In the genomic region with DNA sequence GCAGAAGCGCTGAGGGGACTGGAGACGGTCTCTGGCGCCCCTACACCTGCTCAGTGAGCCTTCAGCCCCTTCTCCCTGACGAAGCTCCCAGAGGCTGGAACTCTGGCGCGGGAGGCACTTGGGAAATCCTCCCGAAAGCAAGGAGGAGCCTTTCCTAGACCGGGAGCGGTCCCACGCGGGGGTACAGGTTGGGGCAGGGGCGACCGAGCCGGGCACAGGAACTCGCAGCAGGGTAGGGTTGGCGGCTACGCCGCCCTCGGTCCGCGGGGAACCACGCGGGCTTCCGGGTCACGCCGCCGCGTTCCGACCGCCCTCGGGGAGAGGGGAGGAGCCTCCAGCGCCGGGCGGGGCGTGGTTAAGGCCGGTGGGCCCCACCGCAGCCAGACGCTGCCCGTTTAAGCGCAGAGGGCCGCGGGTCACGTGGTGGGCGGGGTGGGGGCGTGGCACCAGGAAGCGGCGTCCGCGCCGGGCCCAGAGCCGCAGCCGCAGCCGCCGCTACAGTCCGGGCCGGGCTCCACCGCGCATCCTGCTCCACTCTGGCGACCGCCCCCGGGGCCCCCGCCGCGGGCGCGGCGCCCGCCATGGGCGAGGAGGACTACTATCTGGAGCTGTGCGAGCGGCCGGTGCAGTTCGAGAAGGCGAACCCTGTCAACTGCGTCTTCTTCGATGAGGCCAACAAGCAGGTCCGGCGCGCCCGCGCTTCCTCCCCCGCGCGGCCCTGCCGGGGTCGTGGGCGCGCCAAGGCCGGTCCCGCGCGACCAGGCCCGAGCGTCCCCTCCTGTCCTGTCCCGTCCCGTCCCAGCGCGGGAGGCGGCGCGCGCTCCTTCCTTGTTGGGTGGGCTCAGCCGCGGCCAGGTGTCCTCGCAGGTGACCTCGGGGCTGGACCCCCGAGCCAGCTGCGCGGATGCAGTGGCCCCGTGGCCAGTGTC, we compare ENCODE assay signal across 8 cellular contexts. TPM values are rescaled to one million over a fixed set of nuclear protein-coding genes. Genes with fewer than 3 reads are reported as not detected.
A peak's percentile ranks its signal among the peaks of the same experiment; 100 is the strongest.
DNase-seq lines count a peak whose midpoint lies in the region; ATAC-seq and TF ChIP-seq lines count a peak whose summit lies in the region.

Gene RMC1, plus strand, starts transcription at position 474 of the 929 bp plus-strand sequence. Its CDS starts 108 bp downstream, at position 582.

- CTCF ChIA-PET in RWPE1 (lab: Yijun Ruan, JAX) = interaction anchor here (0.5 kb wide), 1 partner anchor 62 kb away, joined by 3 read pairs; no protein-coding TSS in a partner anchor

- H3K79me2 ChIP-seq in GM23338 (replicated peaks; ENCODE audit: insufficient read depth) = peaks cover 27% of the 10 kb centered on the region

- peak; percentile 17 to 46; a peak in 2 of 4 replicates for TF ChIP-seq CTCF in GM23338 (conservative IDR thresholded peaks at IDR 0.05; ENCODE audit: low read depth in 2 of 2)
- no peak; the same call in 1 of the 2 replicates for TF ChIP-seq CTCF in RWPE1 (conservative IDR thresholded peaks at IDR 0.05; ENCODE audit: low read depth)
- TF ChIP-seq CTCF in fibroblast of pulmonary artery (IDR thresholded peaks at IDR 0.05; ENCODE audit: low read length, missing control alignments) = no peak
- no peak for TF ChIP-seq CTCF in nephron (IDR thresholded peaks at IDR 0.05; ENCODE audit: unreplicated experiment in 3 of 3)

- H3K27me3 ChIP-seq in GM23338 (ENCODE audit: insufficient read depth) = peaks cover 26% of the 10 kb centered on the region

- peaks cover 9% of the 10 kb centered on the region; the same call in 1 of the 2 replicates for H3K36me3 ChIP-seq in GM23338 (ENCODE audit: insufficient read depth)

- peak; percentile 83 for ATAC-seq in GM23338
- peak; percentile 95 for ATAC-seq in stimulated activated naive CD8-positive, alpha-beta T cell treated with anti-CD3 and anti-CD28 coated beads, Interleukin-15, Interleukin-2, amounts not matched to agents 100 U/mL and 50 U/mL, for 24 hours

- H3K4me3 Mint-ChIP-seq in GM23338 (peak within 1 kb of the TSS; percentile 96), nephron (peak within 1 kb of the TSS; percentile 89 to 99 (median 94))

- H3K27ac ChIP-seq in GM23338 (ENCODE audit: low read depth) (peak within 1 kb of the TSS; percentile 69; the same call in 1 of the 2 replicates), RWPE1 (peak within 1 kb of the TSS; percentile 83)

- POLR2A ChIA-PET in RWPE1 (lab: Yijun Ruan, JAX; ENCODE audit: low non-redundant PET) = interaction anchor here (0.7 kb wide), 1 partner anchor 16 kb away, joined by 3 read pairs; no protein-coding TSS in a partner anchor

- DNase-seq in ELF-1 (ENCODE audit: low read depth, low spot score) (peak; percentile 95), GM23338 (ENCODE audit: low spot score) (peak; percentile 95), LHCN-M2 (ENCODE audit: low read depth) (peak; percentile 87), RWPE1 (ENCODE audit: low spot score) (peak; percentile 87), fibroblast of pulmonary artery (ENCODE audit: low read depth) (peak; percentile 94)
- DNase-seq in activated T-helper 9 cell treated with anti-CD3 and anti-CD28 coated beads, Interleukin-2, amount 50 U/mL, for 16 hours (ENCODE audit: low read depth) = peak; percentile 97
- DNase-seq in stimulated activated naive CD8-positive, alpha-beta T cell treated with anti-CD3 and anti-CD28 coated beads, Interleukin-15, Interleukin-2, amounts not matched to agents 100 U/mL and 50 U/mL, for 24 hours = peak; percentile 100

- H3K4me1 Mint-ChIP-seq in GM23338 (peaks cover 11% of the 10 kb centered on the region), nephron (peaks cover 22% of the 10 kb centered on the region)

- peak within 1 kb of the TSS; percentile 61 for H3K27ac Mint-ChIP-seq in GM23338
- H3K27ac Mint-ChIP-seq in nephron = peak within 1 kb of the TSS; percentile 39 to 74 (median 45)

- H3K9me2 ChIP-seq in GM23338 (ENCODE audit: insufficient read depth) = no peaks in the 10 kb centered on the region

- H4K20me1 ChIP-seq in GM23338 (replicated peaks; ENCODE audit: insufficient read depth) = peaks cover 20% of the 10 kb centered on the region; the same call in 1 of the 2 replicates

- H3K36me3 Mint-ChIP-seq in GM23338 (ENCODE audit: low read depth) (peaks cover 8% of the 10 kb centered on the region; the same call in 2 of the 3 replicates), nephron (ENCODE audit: low read depth) (peaks cover 6% of the 10 kb centered on the region)

- peaks cover 12% of the 10 kb centered on the region for H3K27me3 Mint-ChIP-seq in GM23338 (ENCODE audit: insufficient read depth, low read depth, poor library complexity)
- H3K27me3 Mint-ChIP-seq in nephron (ENCODE audit: low read depth) = peaks cover 15% of the 10 kb centered on the region

- H3K4me3 ChIP-seq in GM23338 = peak within 1 kb of the TSS; percentile 92
- H3K4me3 ChIP-seq in fibroblast of pulmonary artery (replicated peaks; ENCODE audit: low read depth, low read length) = peak within 1 kb of the TSS; percentile 83

- peak within 1 kb of the TSS; percentile 90 for H2AFZ ChIP-seq in GM23338

- no peaks in the 10 kb centered on the region for H3K9me3 Mint-ChIP-seq in GM23338
- no peaks in the 10 kb centered on the region for H3K9me3 Mint-ChIP-seq in nephron

- H3K4me2 ChIP-seq in GM23338 = peak within 1 kb of the TSS; percentile 93

- 0 out of 2 replicates have a peak, but pooled peaks cover 6% of the 10 kb centered on the region for H3F3A ChIP-seq in GM23338 (replicated peaks; ENCODE audit: low read depth)

- peaks cover 14% of the 10 kb centered on the region for H3K4me1 ChIP-seq in GM23338 (ENCODE audit: insufficient read depth)

TF ChIP-seq in GM23338, 12 proteins besides CTCF, POLR2A, EP300 and RAD21:
- TF ChIP-seq, protein P1, sequence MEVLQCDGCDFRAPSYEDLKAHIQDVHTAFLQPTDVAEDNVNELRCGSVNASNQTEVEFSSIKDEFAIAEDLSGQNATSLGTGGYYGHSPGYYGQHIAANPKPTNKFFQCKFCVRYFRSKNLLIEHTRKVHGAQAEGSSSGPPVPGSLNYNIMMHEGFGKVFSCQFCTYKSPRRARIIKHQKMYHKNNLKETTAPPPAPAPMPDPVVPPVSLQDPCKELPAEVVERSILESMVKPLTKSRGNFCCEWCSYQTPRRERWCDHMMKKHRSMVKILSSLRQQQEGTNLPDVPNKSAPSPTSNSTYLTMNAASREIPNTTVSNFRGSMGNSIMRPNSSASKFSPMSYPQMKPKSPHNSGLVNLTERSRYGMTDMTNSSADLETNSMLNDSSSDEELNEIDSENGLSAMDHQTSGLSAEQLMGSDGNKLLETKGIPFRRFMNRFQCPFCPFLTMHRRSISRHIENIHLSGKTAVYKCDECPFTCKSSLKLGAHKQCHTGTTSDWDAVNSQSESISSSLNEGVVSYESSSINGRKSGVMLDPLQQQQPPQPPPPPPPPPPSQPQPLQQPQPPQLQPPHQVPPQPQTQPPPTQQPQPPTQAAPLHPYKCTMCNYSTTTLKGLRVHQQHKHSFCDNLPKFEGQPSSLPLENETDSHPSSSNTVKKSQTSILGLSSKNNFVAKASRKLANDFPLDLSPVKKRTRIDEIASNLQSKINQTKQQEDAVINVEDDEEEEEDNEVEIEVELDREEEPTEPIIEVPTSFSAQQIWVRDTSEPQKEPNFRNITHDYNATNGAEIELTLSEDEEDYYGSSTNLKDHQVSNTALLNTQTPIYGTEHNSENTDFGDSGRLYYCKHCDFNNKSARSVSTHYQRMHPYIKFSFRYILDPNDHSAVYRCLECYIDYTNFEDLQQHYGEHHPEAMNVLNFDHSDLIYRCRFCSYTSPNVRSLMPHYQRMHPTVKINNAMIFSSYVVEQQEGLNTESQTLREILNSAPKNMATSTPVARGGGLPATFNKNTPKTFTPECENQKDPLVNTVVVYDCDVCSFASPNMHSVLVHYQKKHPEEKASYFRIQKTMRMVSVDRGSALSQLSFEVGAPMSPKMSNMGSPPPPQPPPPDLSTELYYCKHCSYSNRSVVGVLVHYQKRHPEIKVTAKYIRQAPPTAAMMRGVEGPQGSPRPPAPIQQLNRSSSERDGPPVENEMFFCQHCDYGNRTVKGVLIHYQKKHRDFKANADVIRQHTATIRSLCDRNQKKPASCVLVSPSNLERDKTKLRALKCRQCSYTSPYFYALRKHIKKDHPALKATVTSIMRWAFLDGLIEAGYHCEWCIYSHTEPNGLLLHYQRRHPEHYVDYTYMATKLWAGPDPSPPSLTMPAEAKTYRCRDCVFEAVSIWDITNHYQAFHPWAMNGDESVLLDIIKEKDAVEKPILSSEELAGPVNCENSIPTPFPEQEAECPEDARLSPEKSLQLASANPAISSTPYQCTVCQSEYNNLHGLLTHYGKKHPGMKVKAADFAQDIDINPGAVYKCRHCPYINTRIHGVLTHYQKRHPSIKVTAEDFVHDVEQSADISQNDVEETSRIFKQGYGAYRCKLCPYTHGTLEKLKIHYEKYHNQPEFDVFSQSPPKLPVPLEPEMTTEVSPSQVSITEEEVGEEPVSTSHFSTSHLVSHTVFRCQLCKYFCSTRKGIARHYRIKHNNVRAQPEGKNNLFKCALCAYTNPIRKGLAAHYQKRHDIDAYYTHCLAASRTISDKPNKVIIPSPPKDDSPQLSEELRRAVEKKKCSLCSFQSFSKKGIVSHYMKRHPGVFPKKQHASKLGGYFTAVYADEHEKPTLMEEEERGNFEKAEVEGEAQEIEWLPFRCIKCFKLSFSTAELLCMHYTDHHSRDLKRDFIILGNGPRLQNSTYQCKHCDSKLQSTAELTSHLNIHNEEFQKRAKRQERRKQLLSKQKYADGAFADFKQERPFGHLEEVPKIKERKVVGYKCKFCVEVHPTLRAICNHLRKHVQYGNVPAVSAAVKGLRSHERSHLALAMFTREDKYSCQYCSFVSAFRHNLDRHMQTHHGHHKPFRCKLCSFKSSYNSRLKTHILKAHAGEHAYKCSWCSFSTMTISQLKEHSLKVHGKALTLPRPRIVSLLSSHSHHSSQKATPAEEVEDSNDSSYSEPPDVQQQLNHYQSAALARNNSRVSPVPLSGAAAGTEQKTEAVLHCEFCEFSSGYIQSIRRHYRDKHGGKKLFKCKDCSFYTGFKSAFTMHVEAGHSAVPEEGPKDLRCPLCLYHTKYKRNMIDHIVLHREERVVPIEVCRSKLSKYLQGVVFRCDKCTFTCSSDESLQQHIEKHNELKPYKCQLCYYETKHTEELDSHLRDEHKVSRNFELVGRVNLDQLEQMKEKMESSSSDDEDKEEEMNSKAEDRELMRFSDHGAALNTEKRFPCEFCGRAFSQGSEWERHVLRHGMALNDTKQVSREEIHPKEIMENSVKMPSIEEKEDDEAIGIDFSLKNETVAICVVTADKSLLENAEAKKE (CRISPR knock-in tag; IDR thresholded peaks at IDR 0.05) = no peak
- no peak for TF ChIP-seq STAT1 (IDR thresholded peaks at IDR 0.05; ENCODE audit: unreplicated experiment)
- no peak; the same call in 1 of the 2 replicates for TF ChIP-seq CREB1 (CRISPR knock-in tag; IDR thresholded peaks at IDR 0.05; ENCODE audit: low read depth)
- TF ChIP-seq EZH2 (IDR thresholded peaks at IDR 0.05; ENCODE audit: low read depth, unreplicated experiment) = no peak
- peak; percentile 64 for TF ChIP-seq POLR2AphosphoS5 (IDR thresholded peaks at IDR 0.05; ENCODE audit: low read depth)

RNA-seq across cellular contexts. Expression of gene RMC1, which starts in this region (rescaled TPM):
- total RNA-seq in GM23338 (2014; rRNA removed; shearing (Covaris generic)) = 18.9 and 23.3 TPM in 2 replicates
- 23.6 and 24.6 TPM in 2 replicates for polyA plus RNA-seq in GM23338 (2016; fragmentation: Nextera tagmentation; extraction: Ambion mirVana)
- total RNA-seq in LHCN-M2 (2014; rRNA removed) = 24.5 and 27.4 TPM in 2 replicates
- 16.1 TPM for polyA plus RNA-seq in LHCN-M2 (2012)

Comparison
In these comparisons a context has a peak if more than half of its experiments do, and no peak if none do; other contexts are left out.
1. Peak in every context shown above with its lines: DNase-seq, ATAC-seq, H3K4me3 ChIP-seq and H3K27ac ChIP-seq.
2. CTCF ChIP-seq: peak in GM23338 (2 of 2); none in RWPE1 (single experiment), fibroblast of pulmonary artery (single experiment) and nephron (0 of 3).